Comparison of ENCODE assay signal across 8 cellular contexts in genomic region chr1:43707191-43708005, GRCh38. TPM values are rescaled to one million over a fixed set of nuclear protein-coding genes. Genes with fewer than 3 reads are reported as not detected.
DNase-seq lines count a peak whose midpoint lies in the region; TF ChIP-seq lines count a peak whose summit lies in the region.

TSS of gene ST3GAL3 (plus strand) at chr1:43707536. CDS start at chr1:43736263, 28,727 bp downstream.

- peaks cover 19% of the 10 kb centered on the region for H3K36me3 ChIP-seq in H7 (replicated peaks; ENCODE audit: control insufficient read depth, insufficient read depth, low read length)
- H3K36me3 ChIP-seq in stomach: peaks cover 22 to 38% (median 34%) of the 10 kb centered on the region in 4 donors

- TF ChIP-seq EP300 in stomach (IDR thresholded peaks at IDR 0.05): no peak

- peaks cover 11 to 39% (median 26%) of the 10 kb centered on the region in 4 donors for H3K4me1 ChIP-seq in stomach

- no peak for TF ChIP-seq POLR2A in stomach (IDR thresholded peaks at IDR 0.05)

- no peaks in the 10 kb centered on the region for H3K9me3 ChIP-seq in stomach

- TF ChIP-seq CTCF in fibroblast of villous mesenchyme (IDR thresholded peaks at IDR 0.05; ENCODE audit: insufficient read depth, low read depth, low read length) (no peak), neural crest cell (conservative IDR thresholded peaks at IDR 0.05) (no peak), stomach (IDR thresholded peaks at IDR 0.05) (no peak)

- H3K4me3 ChIP-seq in H7 (ENCODE audit: insufficient read depth, low read depth, low read length) (peak within 1 kb of the TSS; percentile 98), fibroblast of villous mesenchyme (ENCODE audit: low read depth, low read length) (peak within 1 kb of the TSS; percentile 74), stomach (peak within 1 kb of the TSS; percentile 81 to 98 (median 91))

- DNase-seq in ELF-1 (ENCODE audit: low read depth, low spot score) (peak; percentile 92), H7 (peak; percentile 99), M059J (ENCODE audit: low read depth) (peak; percentile 92), SHP77 treated with DMSO at 0.1 percent for 48 hours (lab: John Stamatoyannopoulos, UW) (peak; percentile 62), fibroblast of villous mesenchyme (ENCODE audit: low read depth) (peak; percentile 90), neural crest cell (ENCODE audit: low read depth, low spot score) (peak; percentile 83), stomach (peak; percentile 92)
- peak; percentile 97 for DNase-seq in activated effector memory CD4-positive, alpha-beta T cell treated with anti-CD3 and anti-CD28 coated beads, Interleukin-2, amount 50 U/mL, for 16 hours

- H3K4me3 Mint-ChIP-seq in neural crest cell: peak within 1 kb of the TSS; percentile 93

- intact Hi-C loops in stomach (cut with DNase I; ENCODE audit: low total_unique reads): no loop called here

- H3K4me1 Mint-ChIP-seq in neural crest cell: peaks cover 28% of the 10 kb centered on the region

- H3K36me3 Mint-ChIP-seq in neural crest cell (ENCODE audit: low read depth): peaks cover 18% of the 10 kb centered on the region

- no peaks in the 10 kb centered on the region for H3K27me3 ChIP-seq in H7 (ENCODE audit: control insufficient read depth, insufficient read depth, low read length)
- no peaks in the 10 kb centered on the region for H3K27me3 ChIP-seq in stomach

- H3K9me3 Mint-ChIP-seq in neural crest cell: no peaks in the 10 kb centered on the region

- peak within 1 kb of the TSS; percentile 69 to 87 (median 80) for H3K27ac ChIP-seq in stomach

- 0 to 2% (median 0%) methylated on average over 7 to 101 of the region's 102 CpGs for WGBS in stomach, 5 donors

- H3K27ac Mint-ChIP-seq in neural crest cell (ENCODE audit: unreplicated experiment): peak within 1 kb of the TSS; percentile 91

- H3K27me3 Mint-ChIP-seq in neural crest cell (ENCODE audit: low read depth): no peaks in the 10 kb centered on the region

RNA-seq across cellular contexts. Expression of gene ST3GAL3, which starts in this region (rescaled TPM):
- total RNA-seq in H7 (2014; rRNA removed; shearing (Covaris generic)): 18.8 and 19.8 TPM in 2 replicates
- total RNA-seq in M059J (2014; rRNA removed; shearing (Covaris generic)): 15.0 and 24.2 TPM in 2 replicates
- total RNA-seq in fibroblast of villous mesenchyme: 16.8 and 17.4 TPM in 2 replicates
- 34.8 and 37.4 TPM in 2 replicates for total RNA-seq in neural crest cell
- total RNA-seq in stomach: 10 to 100 TPM in 2 of 5 donors, 1 to 10 TPM in 3; 1.6 to 68.3 (median 2.9) TPM
- 1 to 10 TPM; 5.8 to 8.9 (median 7.6) TPM for polyA plus RNA-seq in stomach

Comparison
In these comparisons a context has a peak if more than half of its experiments do, and no peak if none do; other contexts are left out.
1. Peak in every context shown above with its lines: DNase-seq, H3K4me3 ChIP-seq and H3K27ac ChIP-seq.